Comparison of ENCODE assay signal across 21 cellular contexts in the genomic region with DNA sequence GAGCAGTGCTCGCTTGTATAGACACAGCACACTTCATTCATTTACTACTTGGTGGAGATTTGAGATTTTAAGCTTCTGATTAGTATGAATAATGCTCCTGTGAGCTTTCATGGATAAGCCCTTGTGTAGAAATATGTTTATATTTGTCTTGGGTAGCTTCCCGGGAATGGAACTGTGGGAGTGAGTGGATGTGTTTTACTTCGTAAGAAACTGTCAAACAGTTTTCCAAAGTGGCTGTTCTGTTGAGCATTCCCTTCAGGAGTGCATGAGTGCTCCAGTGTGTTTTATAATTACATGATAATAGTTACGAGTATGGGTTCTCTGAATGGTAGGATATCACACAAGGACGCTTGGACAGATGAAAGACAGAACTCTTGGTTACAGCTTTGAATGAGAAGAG. TPM values are rescaled to one million over a fixed set of nuclear protein-coding genes. Genes with fewer than 3 reads are reported as not detected.
"Had no signal": no experiment of that assay in that cellular context is flagged by ENCODE, and none has a peak within 500 bp of the region (broad histone marks: within the 10 kb centered on the region; RNA-seq: fewer than 3 reads in every experiment).

No MANE protein-coding gene starts in this region.

- H3K4me1 Mint-ChIP-seq: activated CD4-positive, alpha-beta memory T cell treated with anti-CD3 and anti-CD28 coated beads, Interleukin-2, amount 10 ng/mL, durations not matched to agents 7 days and 5 days; activated T-helper 17 cell treated with anti-CD3 and anti-CD28 coated beads, Interleukin-2, amount 50 U/mL, for 72 hours; central memory CD8-positive, alpha-beta T cell; neural crest cell; stimulated activated memory B cell treated with anti-CD40 and anti-IgM and Interleukin-4, amounts not matched to agents 10 μg/mL and 1 μg/mL and 100 μg/mL, for 72 hours; T-cell had no signal

- H3K36me3 ChIP-seq: colonic mucosa, sigmoid colon, thoracic aorta, upper lobe of left lung had no signal

- H3K27ac Mint-ChIP-seq: activated CD4-positive, alpha-beta memory T cell treated with anti-CD3 and anti-CD28 coated beads, Interleukin-2, amount 10 ng/mL, durations not matched to agents 7 days and 5 days; activated T-helper 17 cell treated with anti-CD3 and anti-CD28 coated beads, Interleukin-2, amount 50 U/mL, for 72 hours; stimulated activated memory B cell treated with anti-CD40 and anti-IgM and Interleukin-4, amounts not matched to agents 10 μg/mL and 1 μg/mL and 100 μg/mL, for 72 hours; T-cell; WTC11 had no signal

- H3K27me3 Mint-ChIP-seq: activated CD4-positive, alpha-beta memory T cell treated with anti-CD3 and anti-CD28 coated beads, Interleukin-2, amount 10 ng/mL, durations not matched to agents 7 days and 5 days; activated T-helper 17 cell treated with anti-CD3 and anti-CD28 coated beads, Interleukin-2, amount 50 U/mL, for 72 hours; central memory CD8-positive, alpha-beta T cell; stimulated activated memory B cell treated with anti-CD40 and anti-IgM and Interleukin-4, amounts not matched to agents 10 μg/mL and 1 μg/mL and 100 μg/mL, for 72 hours had no signal

- H3K27ac ChIP-seq: body of pancreas, colonic mucosa, psoas muscle, sigmoid colon, thoracic aorta, upper lobe of left lung had no signal

- H3K9me3 ChIP-seq: body of pancreas, colonic mucosa, psoas muscle, sigmoid colon, thoracic aorta, upper lobe of left lung had no signal

- H3K4me1 ChIP-seq: colonic mucosa, psoas muscle, sigmoid colon, upper lobe of left lung had no signal

- H3K4me3 ChIP-seq: body of pancreas, colonic mucosa, psoas muscle, sigmoid colon, thoracic aorta, upper lobe of left lung had no signal

- H3K4me3 Mint-ChIP-seq: activated CD4-positive, alpha-beta memory T cell treated with anti-CD3 and anti-CD28 coated beads, Interleukin-2, amount 10 ng/mL, durations not matched to agents 7 days and 5 days; activated T-helper 17 cell treated with anti-CD3 and anti-CD28 coated beads, Interleukin-2, amount 50 U/mL, for 72 hours; central memory CD8-positive, alpha-beta T cell; neural crest cell; stimulated activated memory B cell treated with anti-CD40 and anti-IgM and Interleukin-4, amounts not matched to agents 10 μg/mL and 1 μg/mL and 100 μg/mL, for 72 hours; T-cell; WTC11 had no signal

- H3K27me3 ChIP-seq: body of pancreas, colonic mucosa, sigmoid colon, upper lobe of left lung had no signal

- H3K36me3 Mint-ChIP-seq: stimulated activated memory B cell treated with anti-CD40 and anti-IgM and Interleukin-4, amounts not matched to agents 10 μg/mL and 1 μg/mL and 100 μg/mL, for 72 hours; T-cell; WTC11 had no signal

- DNase-seq: activated CD4-positive, alpha-beta memory T cell treated with anti-CD3 and anti-CD28 coated beads, Interleukin-2, amount 10 ng/mL, durations not matched to agents 7 days and 5 days; activated CD4-positive, alpha-beta T cell treated with anti-CD3 and anti-CD28 coated beads for 48 hours; activated naive CD4-positive, alpha-beta T cell treated with Interleukin-2 at 50 U/mL for 16 hours; activated T-cell treated with anti-CD3 and anti-CD28 coated beads, Interleukin-2, amount 50 U/mL, for 1 hour; colonic mucosa; erythroblast; left colon; psoas muscle; sigmoid colon; stimulated activated CD4-positive, alpha-beta T cell treated with anti-CD3 and anti-CD28 coated beads, Interleukin-4, amount 100 ng/mL, for 4 hours; T-cell; upper lobe of left lung had no signal

- H3K9me3 Mint-ChIP-seq: activated CD4-positive, alpha-beta memory T cell treated with anti-CD3 and anti-CD28 coated beads, Interleukin-2, amount 10 ng/mL, durations not matched to agents 7 days and 5 days; neural crest cell; WTC11 had no signal

RNA-seq across cellular contexts. Expression of a gene that starts 49.4 kb away (rescaled TPM):
- total RNA-seq: activated CD4-positive, alpha-beta memory T cell treated with anti-CD3 and anti-CD28 coated beads, Interleukin-2, amount 10 ng/mL, durations not matched to agents 7 days and 5 days; activated T-helper 17 cell treated with anti-CD3 and anti-CD28 coated beads, Interleukin-2, amount 50 U/mL, for 72 hours; body of pancreas; myocyte; neural crest cell; osteocyte; psoas muscle; T-cell had no signal
